Comparison of ENCODE assay signal across 8 cellular contexts in genomic region chr5:150142800-150143724, GRCh38. TPM values are rescaled to one million over a fixed set of nuclear protein-coding genes. Genes with fewer than 3 reads are reported as not detected.
DNase-seq lines count a peak whose midpoint lies in the region; ATAC-seq and TF ChIP-seq lines count a peak whose summit lies in the region.

No MANE protein-coding gene starts in this region.

- TF ChIP-seq CTCF in brain (conservative IDR thresholded peaks at IDR 0.05) (no peak), liver (IDR thresholded peaks at IDR 0.05; ENCODE audit: low read depth, low read length, missing input control) (no peak), transverse colon (IDR thresholded peaks at IDR 0.05) (no peak)

- intact Hi-C loops in transverse colon (cut with DNase I; ENCODE audit: low total_unique reads) = no loop called here

- peak overlapping the region in 3 of 5 experiments; percentile 23 to 79 (median 61) for H3K4me3 Mint-ChIP-seq in brain

- peak overlapping the region; percentile 77 to 98 (median 93) for H3K27ac Mint-ChIP-seq in brain

- H3K27me3 ChIP-seq in liver (ENCODE audit: control insufficient read depth in 4 of 4, insufficient read depth in 4 of 4, low read length in 3 of 4) = no peaks in the 10 kb centered on the region
- H3K27me3 ChIP-seq in transverse colon = no peaks in the 10 kb centered on the region

- DNase-seq in LHCN-M2 (ENCODE audit: low read depth) (peak; percentile 94), transverse colon (peak; percentile 64), NCI-H748 treated with DMSO at 0.1 percent for 48 hours (lab: John Stamatoyannopoulos, UW) (no peak), NCI-H2107 (lab: John Stamatoyannopoulos, UW) (no peak), GM19240 (ENCODE audit: insufficient read length, low spot score) (no peak)

- H3K4me1 ChIP-seq in liver (ENCODE audit: control insufficient read depth in 4 of 4, insufficient read depth in 4 of 4, low read length in 3 of 4) (peaks cover 18 to 43% (median 30%) of the 10 kb centered on the region in 4 donors), transverse colon (peaks cover 32 to 64% (median 54%) of the 10 kb centered on the region in 4 donors)

- peaks cover 0 to 2% (median 0%) of the 10 kb centered on the region in 5 experiments for H3K9me3 Mint-ChIP-seq in brain

- no peak for ATAC-seq in GM19395 (IDR thresholded peaks at IDR 0.05; ENCODE audit: unreplicated experiment)

- no peaks in the 10 kb centered on the region for H3K9me3 ChIP-seq in liver (ENCODE audit: control insufficient read depth in 4 of 4, low read length in 3 of 4)
- H3K9me3 ChIP-seq in transverse colon = no peaks in the 10 kb centered on the region

- no peak overlapping the region for H3K9ac ChIP-seq in liver (ENCODE audit: low read depth in 1 of 2, low read length in 2 of 2)

- H3K4me1 Mint-ChIP-seq in brain = peaks cover 97% of the 10 kb centered on the region

- TF ChIP-seq EP300 in transverse colon (IDR thresholded peaks at IDR 0.05; ENCODE audit: low read depth) = peak; percentile 4

- H3K27me3 Mint-ChIP-seq in brain = no peaks in the 10 kb centered on the region

- in situ Hi-C loops in transverse colon (cut with MboI; ENCODE audit: low pct_ligation_motif_present in 1 of 4, low pct_unique_long_range_greater_than_20kb in 1 of 4, low sequenced_read_pairs in 3 of 4) = loop anchor here in 2 of 4 donors (25.0 kb wide), 1 partner anchor 294 kb away; the partner anchor contains the start of gene RPS14 (in 2 of the 2)

- H3K36me3 ChIP-seq in liver (ENCODE audit: control insufficient read depth in 4 of 4, insufficient read depth in 3 of 4, low read depth in 1 of 4, low read length in 3 of 4) (no peaks in the 10 kb centered on the region), transverse colon (no peaks in the 10 kb centered on the region)

- H3K4me3 ChIP-seq in liver (ENCODE audit: low read depth in 1 of 3, low read length in 3 of 3) (no peak overlapping the region), transverse colon (no peak overlapping the region)

- no peaks in the 10 kb centered on the region for H3K36me3 Mint-ChIP-seq in brain

- H3K27ac ChIP-seq in liver (ENCODE audit: low read depth in 1 of 2, low read length in 2 of 2) = peak overlapping the region; percentile 75 to 76
- H3K27ac ChIP-seq in transverse colon = peak overlapping the region; percentile 74 to 89 (median 84)

- no peak for TF ChIP-seq RAD21 in liver (IDR thresholded peaks at IDR 0.05)

- TF ChIP-seq POLR2A in transverse colon (IDR thresholded peaks at IDR 0.05) = no peak

- WGBS in liver = 70% methylated on average over 12 of the region's 12 CpGs
- 67 to 78% methylated on average over 8 to 12 of the region's 12 CpGs for WGBS in transverse colon (ENCODE audit: low coverage in 1 of 2), 2 donors

TF ChIP-seq in liver, 16 proteins besides CTCF, POLR2A, EP300 and RAD21:
- TF ChIP-seq GABPA (IDR thresholded peaks at IDR 0.05 in 1 of 2, conservative IDR thresholded peaks at IDR 0.05 in 1 of 2) (no peak), HNF4A (conservative IDR thresholded peaks at IDR 0.05) (peak in 1 of 2 donors; percentile 33), RXRA (IDR thresholded peaks at IDR 0.05) (peak in 1 of 2 donors; percentile 23), ZBTB33 (IDR thresholded peaks at IDR 0.05) (no peak), HNF4G (IDR thresholded peaks at IDR 0.05) (no peak), ATF3 (IDR thresholded peaks at IDR 0.05) (peak; percentile 31), MAX (IDR thresholded peaks at IDR 0.05) (no peak), SP1 (IDR thresholded peaks at IDR 0.05) (peak; percentile 17), EGR1 (IDR thresholded peaks at IDR 0.05; ENCODE audit: low read depth in 2 of 2) (no peak), FOXA1 (IDR thresholded peaks at IDR 0.05) (no peak), FOXA2 (IDR thresholded peaks at IDR 0.05) (no peak), REST (IDR thresholded peaks at IDR 0.05) (no peak), NR2F2 (IDR thresholded peaks at IDR 0.05) (peak; percentile 14), JUND (IDR thresholded peaks at IDR 0.05) (peak; percentile 38 to 93), TAF1 (conservative IDR thresholded peaks at IDR 0.05) (no peak), YY1 (IDR thresholded peaks at IDR 0.05) (no peak)

RNA-seq across cellular contexts. Expression of gene PDGFRB, which starts 12.6 kb away (rescaled TPM):
- total RNA-seq in LHCN-M2 (2014; rRNA removed) (7.9 and 8.7 TPM in 2 replicates), liver (10 to 100 TPM; 10.6 to 13.1 TPM), transverse colon (10 to 100 TPM; 20.2 to 56.3 (median 28.3) TPM)
- polyA plus RNA-seq in LHCN-M2 (2012) = 27.1 TPM
- polyA plus RNA-seq in brain (ENCODE audit: insufficient read depth, low read depth, low replicate concordance) (32.0 TPM), liver (1 to 10 TPM; 5.2 to 6.1 TPM)

RNA-seq across cellular contexts. Expression of gene CDX1, which starts 23.5 kb away (rescaled TPM):
- total RNA-seq in LHCN-M2 (2014; rRNA removed) = not detected in 2 replicates
- not detected for polyA plus RNA-seq in LHCN-M2 (2012)
- not detected for polyA plus RNA-seq in brain (ENCODE audit: insufficient read depth, low read depth, low replicate concordance)
- not detected for total RNA-seq in liver
- not detected for polyA plus RNA-seq in liver
- 100 to 1,000 TPM; 249 to 540 (median 360) TPM for total RNA-seq in transverse colon

RNA-seq across cellular contexts. Expression of gene SLC6A7, which starts 46.8 kb away (rescaled TPM):
- total RNA-seq in LHCN-M2 (2014; rRNA removed) (not detected in 2 replicates), liver (not detected), transverse colon (10 to 100 TPM; 19.5 to 67.7 (median 21.3) TPM)
- polyA plus RNA-seq in LHCN-M2 (2012) = not detected
- polyA plus RNA-seq in brain (ENCODE audit: insufficient read depth, low read depth, low replicate concordance) (4.1 TPM), liver (not detected)

RNA-seq across cellular contexts. Expression of gene CSF1R, which starts 56.7 kb away (rescaled TPM):
- 0.40 and 1.4 TPM in 2 replicates for total RNA-seq in LHCN-M2 (2014; rRNA removed)
- polyA plus RNA-seq in LHCN-M2 (2012) = 0.89 TPM
- polyA plus RNA-seq in brain (ENCODE audit: insufficient read depth, low read depth, low replicate concordance) = 13.2 TPM
- total RNA-seq in liver = 10 to 100 TPM; 26.4 to 46.2 TPM
- 10 to 100 TPM in 1 of 2 donors, 1 to 10 TPM in 1; 5.4 to 17.9 TPM for polyA plus RNA-seq in liver
- 10 to 100 TPM in 3 of 4 donors, under 1 TPM in 1; 0.60 to 38.9 (median 14.7) TPM for total RNA-seq in transverse colon

Comparison
In these comparisons a context has a peak if more than half of its experiments do, and no peak if none do; other contexts are left out.
1. DNase-seq: peak in LHCN-M2 (single experiment) and transverse colon (single experiment); none in NCI-H748 treated with DMSO at 0.1 percent for 48 hours (single experiment), NCI-H2107 (single experiment) and GM19240 (single experiment).
2. RNA of gene CDX1, which starts 23.5 kb away (total RNA-seq): 249 to 540 TPM in transverse colon; not detected in LHCN-M2 and not detected in liver; every median in the first group is over 100 times any median in the second.
3. RNA of gene SLC6A7, which starts 46.8 kb away (total RNA-seq): 19.5 to 67.7 TPM in transverse colon; not detected in LHCN-M2 and not detected in liver; every median in the first group is over 10 times any median in the second.